Comparison of ENCODE assay signal across 8 cellular contexts in genomic region chr3:196192036-196193001, GRCh38. TPM values are rescaled to one million over a fixed set of nuclear protein-coding genes. Genes with fewer than 3 reads are reported as not detected.
DNase-seq lines count a peak whose midpoint lies in the region; ATAC-seq lines count a peak whose summit lies in the region.

No MANE protein-coding gene starts in this region.

- H3K4me3 Mint-ChIP-seq in activated T-cell treated with anti-CD3 and anti-CD28 coated beads, Interleukin-2, amount 50 U/mL, for 72 hours = peak overlapping the region; percentile 85 to 86

- peak overlapping the region; percentile 17 for H3K27ac ChIP-seq in substantia nigra (ENCODE audit: low read depth, low read length, poor library complexity, severe bottlenecking)

- no peaks in the 10 kb centered on the region for H3K36me3 Mint-ChIP-seq in activated T-cell treated with anti-CD3 and anti-CD28 coated beads, Interleukin-2, amount 50 U/mL, for 72 hours (ENCODE audit: insufficient read depth in 2 of 2)

- intact Hi-C loops in left colon (cut with DNase I, micrococcal nuclease) = no loop called here

- peak; percentile 40 for ATAC-seq in GM19397 (IDR thresholded peaks at IDR 0.05; ENCODE audit: unreplicated experiment)
- peak; percentile 52 to 72 for ATAC-seq in activated T-cell treated with anti-CD3 and anti-CD28 coated beads, Interleukin-2, amount 50 U/mL, for 72 hours (replicated peaks in 1 of 2)
- peak; percentile 52 for ATAC-seq in left colon

- DNase-seq in HT-29 (ENCODE audit: low spot score) (peak; percentile 36), left colon (peak; percentile 67 to 74), substantia nigra (lab: John Stamatoyannopoulos, UW) (peak in 3 of 49 donors; percentile 34 to 38 (median 34)), SHP77 (lab: John Stamatoyannopoulos, UW) (no peak), NCI-H1694 treated with DMSO at 0.1 percent for 48 hours (lab: John Stamatoyannopoulos, UW) (no peak), NCI-H446 treated with DMSO at 0.1 percent for 48 hours (lab: John Stamatoyannopoulos, UW) (no peak)
- peak; percentile 60 to 66 for DNase-seq in activated T-cell treated with anti-CD3 and anti-CD28 coated beads, Interleukin-2, amount 50 U/mL, for 72 hours

- peaks cover 49% of the 10 kb centered on the region for H3K4me1 Mint-ChIP-seq in activated T-cell treated with anti-CD3 and anti-CD28 coated beads, Interleukin-2, amount 50 U/mL, for 72 hours (ENCODE audit: low read depth)

- peak overlapping the region; percentile 90 for H3K27ac Mint-ChIP-seq in activated T-cell treated with anti-CD3 and anti-CD28 coated beads, Interleukin-2, amount 50 U/mL, for 72 hours

- no peaks in the 10 kb centered on the region for H3K9me3 Mint-ChIP-seq in activated T-cell treated with anti-CD3 and anti-CD28 coated beads, Interleukin-2, amount 50 U/mL, for 72 hours

- H3K27me3 Mint-ChIP-seq in activated T-cell treated with anti-CD3 and anti-CD28 coated beads, Interleukin-2, amount 50 U/mL, for 72 hours (ENCODE audit: low read depth) = no peaks in the 10 kb centered on the region

RNA-seq across cellular contexts. Expression of gene ZDHHC19, which starts 18.9 kb away (rescaled TPM):
- not detected in 2 replicates for total RNA-seq in HT-29 (2014; rRNA removed; shearing (Covaris generic))
- total RNA-seq in activated T-cell treated with anti-CD3 and anti-CD28 coated beads, Interleukin-2, amount 50 U/mL, for 72 hours = not detected
- total RNA-seq in left colon = not detected

RNA-seq across cellular contexts. Expression of gene SLC51A, which starts 24.0 kb away (rescaled TPM):
- 0.26 TPM in 1 of 2 replicates, not detected in the other for total RNA-seq in HT-29 (2014; rRNA removed; shearing (Covaris generic))
- not detected for total RNA-seq in activated T-cell treated with anti-CD3 and anti-CD28 coated beads, Interleukin-2, amount 50 U/mL, for 72 hours
- total RNA-seq in left colon = 10 to 100 TPM in 1 of 2 donors, under 1 TPM in 1; 0.46 to 86.3 TPM

Comparison
In these comparisons a context has a peak if more than half of its experiments do, and no peak if none do; other contexts are left out.
1. DNase-seq: peak in HT-29 (single experiment), activated T-cell treated with anti-CD3 and anti-CD28 coated beads, Interleukin-2, amount 50 U/mL, for 72 hours (2 of 2) and left colon (2 of 2); none in SHP77 (0 of 2), NCI-H1694 treated with DMSO at 0.1 percent for 48 hours (single experiment) and NCI-H446 treated with DMSO at 0.1 percent for 48 hours (single experiment).
2. Peak in every context shown above with its lines, with median percentiles within 50 percentile points of each other: ATAC-seq.